ENCODE assay signal across 15 cellular contexts in genomic region chr3:13612829-13613228, GRCh38.
A peak's percentile ranks its signal among the peaks of the same experiment; 100 is the strongest.
DNase-seq lines count a peak whose midpoint lies in the region; ATAC-seq and TF ChIP-seq lines count a peak whose summit lies in the region.
"Had no signal": no experiment of that assay in that cellular context is flagged by ENCODE, and none has a peak within 500 bp of the region (broad histone marks: within the 10 kb centered on the region; RNA-seq: fewer than 3 reads in every experiment).

No MANE protein-coding gene starts in this region.

- intact Hi-C loops in spleen (cut with DNase I; ENCODE audit: low total_unique reads): no loop called here

- H3K27ac ChIP-seq in right atrium auricular region: no peak overlapping the region
- no peak overlapping the region for H3K27ac ChIP-seq in spleen
- H3K27ac ChIP-seq: ovary, WERI-Rb-1 had no signal

- peak; percentile 17 for DNase-seq in GM04503 (ENCODE audit: low read depth)
- DNase-seq in cerebellar cortex (ENCODE audit: low spot score): peak; percentile 7
- DNase-seq in right atrium auricular region (ENCODE audit: low spot score): peak; percentile 68
- peak; percentile 39 for DNase-seq in spleen
- DNase-seq in hippocampal formation (lab: John Stamatoyannopoulos, UW): no peak
- DNase-seq in iPS-NIHi7 (ENCODE audit: extremely low spot score): no peak
- DNase-seq: effector CD4-positive, alpha-beta T cell; islet precursor cell; NCI-H187; NCI-H510A; substantia nigra; WERI-Rb-1 had no signal

- H3K27me3 ChIP-seq in right atrium auricular region: no peaks in the 10 kb centered on the region
- peaks cover 0 to 19% (median 0%) of the 10 kb centered on the region in 7 donors for H3K27me3 ChIP-seq in spleen (replicated peaks in 1 of 7)
- H3K27me3 ChIP-seq: ovary had no signal

- H3K4me1 ChIP-seq in right atrium auricular region (no peaks in the 10 kb centered on the region), spleen (no peaks in the 10 kb centered on the region)

- TF ChIP-seq CTCF in right atrium auricular region (IDR thresholded peaks at IDR 0.05): no peak
- no peak for TF ChIP-seq CTCF in spleen (IDR thresholded peaks at IDR 0.05 in 8 of 11, conservative IDR thresholded peaks at IDR 0.05 in 3 of 11)

- ATAC-seq in GM21717 (IDR thresholded peaks at IDR 0.05; ENCODE audit: unreplicated experiment) (no peak), GM18498 (IDR thresholded peaks at IDR 0.05; ENCODE audit: unreplicated experiment) (no peak)

- H3K4me3 ChIP-seq in right atrium auricular region: no peak overlapping the region
- no peak overlapping the region for H3K4me3 ChIP-seq in spleen
- H3K4me3 ChIP-seq: ovary had no signal

- WGBS in spleen, 5 donors: 80 to 88% (median 86%) methylated on average over 1 to 3 of the region's 3 CpGs

- H3K36me3 ChIP-seq in right atrium auricular region (peaks cover 47% of the 10 kb centered on the region), spleen (peaks cover 0 to 19% (median 0%) of the 10 kb centered on the region in 6 donors)
- H3K36me3 ChIP-seq: ovary, WERI-Rb-1 had no signal

- TF ChIP-seq POLR2A in spleen (IDR thresholded peaks at IDR 0.05): no peak

- H3K9me3 ChIP-seq in right atrium auricular region (no peaks in the 10 kb centered on the region), spleen (peaks cover 0 to 11% (median 0%) of the 10 kb centered on the region in 8 donors)
- H3K9me3 ChIP-seq: ovary had no signal

Comparison
In these comparisons a context has a peak if more than half of its experiments do, and no peak if none do; other contexts are left out.
1. DNase-seq: peak in GM04503 (single experiment), cerebellar cortex (single experiment), right atrium auricular region (single experiment) and spleen (single experiment); none in hippocampal formation (0 of 2) and iPS-NIHi7 (single experiment).